In the genomic region with DNA sequence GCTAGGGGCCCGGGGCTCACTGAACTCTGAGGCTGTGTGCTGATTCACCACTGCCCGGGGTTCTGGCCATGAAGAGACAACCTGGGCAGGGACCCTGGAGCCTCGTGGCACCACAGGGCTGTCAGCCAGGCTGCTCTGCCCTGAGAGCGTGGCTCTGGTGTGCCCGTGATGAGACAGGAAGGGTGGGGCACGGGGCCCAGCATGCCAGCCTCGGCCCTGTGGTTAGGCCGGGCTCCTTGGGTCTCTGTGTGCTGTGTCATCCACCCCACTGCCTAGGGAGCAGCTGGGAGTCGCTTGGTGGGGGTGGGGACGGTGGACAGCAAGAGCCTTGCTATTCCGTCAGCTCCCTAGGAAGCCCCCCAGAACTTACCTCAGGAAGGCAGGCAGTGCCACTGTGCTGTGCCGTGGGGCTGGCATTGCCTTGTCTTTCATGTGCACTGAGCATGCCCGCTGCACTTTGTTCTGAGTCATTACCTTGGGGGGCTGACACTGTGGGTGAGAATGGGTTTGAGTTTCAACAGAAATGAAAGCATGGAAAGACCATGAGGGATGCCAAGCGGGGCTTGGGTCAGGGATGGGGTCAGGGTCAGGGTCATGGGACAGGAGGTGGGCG, we compare ENCODE assay signal across 10 cellular contexts. TPM values are rescaled to one million over a fixed set of nuclear protein-coding genes. Genes with fewer than 3 reads are reported as not detected.
A peak's percentile ranks its signal among the peaks of the same experiment; 100 is the strongest.
DNase-seq lines count a peak whose midpoint lies in the region; ATAC-seq and TF ChIP-seq lines count a peak whose summit lies in the region.
"Had no signal": no experiment of that assay in that cellular context is flagged by ENCODE, and none has a peak within 500 bp of the region (broad histone marks: within the 10 kb centered on the region; RNA-seq: fewer than 3 reads in every experiment).

No MANE protein-coding gene starts in this region.

- H3K4me3 ChIP-seq in ACC112 (ENCODE audit: low read depth, low read length) (no peak overlapping the region), mesendoderm (ENCODE audit: low read length) (no peak overlapping the region)
- H3K4me3 ChIP-seq: ovary had no signal

- H3K4me1 Mint-ChIP-seq in immature natural killer cell: peaks cover 13 to 16% of the 10 kb centered on the region in 2 donors

- no peak overlapping the region for H2BK15ac ChIP-seq in mesendoderm (replicated peaks; ENCODE audit: low read depth)

- H3K27ac Mint-ChIP-seq in immature natural killer cell: peak overlapping the region in 5 of 6 donors; percentile 16 to 89 (median 51)

- H3K79me2 ChIP-seq in ACC112 (ENCODE audit: control insufficient read depth, insufficient read depth, low read length, unreplicated experiment) (no peaks in the 10 kb centered on the region), mesendoderm (ENCODE audit: control insufficient read depth, insufficient read depth, low read length) (no peaks in the 10 kb centered on the region)

- in situ Hi-C loops in GM13976 (cut with MboI; ENCODE audit: low sequenced_read_pairs, unreplicated experiment): no loop called here

- no CpG with 5 or more reads among the region's 15 CpGs for WGBS in mesendoderm (ENCODE audit: extremely low coverage, insufficient coverage, low lambda C conversion rate)

- H3K18ac ChIP-seq in mesendoderm (ENCODE audit: low read length): no peak overlapping the region

- peaks cover 25% of the 10 kb centered on the region for H3K4me1 ChIP-seq in ACC112 (ENCODE audit: control insufficient read depth, insufficient read depth, low read length, unreplicated experiment)
- no peaks in the 10 kb centered on the region for H3K4me1 ChIP-seq in mesendoderm (ENCODE audit: control insufficient read depth, low read depth, low read length)

- no peak overlapping the region for H2AFZ ChIP-seq in ACC112 (ENCODE audit: low read length, unreplicated experiment)

- no peak overlapping the region for H3K23ac ChIP-seq in mesendoderm (ENCODE audit: low read length)

- no peaks in the 10 kb centered on the region for H3K79me1 ChIP-seq in mesendoderm (ENCODE audit: low read length)

- no peak for ATAC-seq in HG02798 (IDR thresholded peaks at IDR 0.05; ENCODE audit: poor library complexity, unreplicated experiment)

- peaks cover 0 to 9% (median 8%) of the 10 kb centered on the region in 3 donors for H3K36me3 Mint-ChIP-seq in immature natural killer cell

- no peak overlapping the region for H2BK5ac ChIP-seq in mesendoderm (ENCODE audit: low read length)

- no peaks in the 10 kb centered on the region for H3K27me3 ChIP-seq in ACC112 (ENCODE audit: insufficient read depth, low read length)
- no peaks in the 10 kb centered on the region for H3K27me3 ChIP-seq in mesendoderm (ENCODE audit: insufficient read depth, low read length, poor library complexity)
- H3K27me3 ChIP-seq: ovary had no signal

- H3K27ac ChIP-seq in ACC112 (ENCODE audit: low read depth, low read length) (peak overlapping the region; percentile 64), mesendoderm (ENCODE audit: low read depth, low read length) (no peak overlapping the region)
- H3K27ac ChIP-seq: ovary had no signal

- H2BK120ac ChIP-seq in mesendoderm (ENCODE audit: low read depth, low read length): no peak overlapping the region

- H2AK5ac ChIP-seq in mesendoderm (ENCODE audit: low read length): no peak overlapping the region

- no peaks in the 10 kb centered on the region for H3K9me3 Mint-ChIP-seq in immature natural killer cell

- peak; percentile 83 for DNase-seq in H4 (ENCODE audit: low spot score)
- peak; percentile 19 to 21 for DNase-seq in activated CD4-positive, alpha-beta T cell treated with anti-CD3 and anti-CD28 coated beads, Interleukin-2, amount 50 U/mL, for 48 hours
- DNase-seq in immature natural killer cell: peak in 1 of 3 donors; percentile 32
- no peak for DNase-seq in mesendoderm
- DNase-seq in GM13976 (ENCODE audit: low spot score): no peak
- no peak for DNase-seq in NOMO-1 (lab: John Stamatoyannopoulos, UW; ENCODE audit: unreplicated experiment in 2 of 2)
- DNase-seq: NCI-H1417, ovary had no signal

- peak overlapping the region in 1 of 5 donors; percentile 49 for H3K4me3 Mint-ChIP-seq in immature natural killer cell

- H3K56ac ChIP-seq in mesendoderm (ENCODE audit: low read length): no peak overlapping the region

- no peaks in the 10 kb centered on the region for H3K27me3 Mint-ChIP-seq in immature natural killer cell (ENCODE audit: low read depth in 3 of 3)

- H3K4me2 ChIP-seq in mesendoderm (ENCODE audit: low read length): no peak overlapping the region

- no peak overlapping the region for H4K5ac ChIP-seq in mesendoderm (ENCODE audit: low read length)

- no peak for TF ChIP-seq CTCF in GM13976 (IDR thresholded peaks at IDR 0.05; ENCODE audit: borderline replicate concordance, control extremely low read depth, extremely low read depth, insufficient read depth, missing control alignments)

- no peak overlapping the region for H3K4ac ChIP-seq in mesendoderm (ENCODE audit: low read depth, low read length)

- H4K8ac ChIP-seq in mesendoderm (ENCODE audit: low read depth, low read length): no peak overlapping the region

- no peak overlapping the region for H3K9ac ChIP-seq in mesendoderm (ENCODE audit: low read length)

- peaks cover 5% of the 10 kb centered on the region; the same call in 1 of the 2 replicates for H3K36me3 ChIP-seq in ACC112 (ENCODE audit: insufficient read depth, low read length)
- peaks cover 2% of the 10 kb centered on the region for H3K36me3 ChIP-seq in mesendoderm (ENCODE audit: control insufficient read depth, insufficient read depth, low read length)
- H3K36me3 ChIP-seq: ovary had no signal

RNA-seq across cellular contexts. Expression of gene TPCN2, which starts 31.7 kb away (rescaled TPM):
- 6.2 and 7.4 TPM in 2 replicates for total RNA-seq in H4 (2014; rRNA removed; shearing (Covaris generic))
- polyA plus RNA-seq in immature natural killer cell: 1 to 10 TPM; 4.8 to 7.0 (median 5.0) TPM
- polyA plus RNA-seq in mesendoderm (2013, experiment 1 of 2): 10.7 TPM
- polyA plus RNA-seq in mesendoderm (2013, experiment 2 of 2): 11.4 TPM

Comparison
In these comparisons a context has a peak if more than half of its experiments do, and no peak if none do; other contexts are left out.
1. DNase-seq: peak in H4 (single experiment) and activated CD4-positive, alpha-beta T cell treated with anti-CD3 and anti-CD28 coated beads, Interleukin-2, amount 50 U/mL, for 48 hours (2 of 2); none in mesendoderm (single experiment), GM13976 (single experiment) and NOMO-1 (0 of 2).